Comparison of ENCODE assay signal across 18 cellular contexts in genomic region chr5:88113429-88113828, GRCh38.
"Had no signal": no experiment of that assay in that cellular context is flagged by ENCODE, and none has a peak within 500 bp of the region (broad histone marks: within the 10 kb centered on the region; RNA-seq: fewer than 3 reads in every experiment).

No MANE protein-coding gene starts in this region.

- H3K4me1 ChIP-seq: right atrium auricular region, tibial nerve, upper lobe of left lung, vagina had no signal

- H3K9me3 ChIP-seq: mucosa of descending colon, ovary, right atrium auricular region, tibial nerve, upper lobe of left lung, vagina had no signal

- H3K36me3 ChIP-seq: ovary, right atrium auricular region, tibial nerve, upper lobe of left lung, vagina had no signal

- H3K27me3 ChIP-seq: ovary, right atrium auricular region, tibial nerve, upper lobe of left lung, vagina had no signal

- H3K27ac ChIP-seq: ovary, right atrium auricular region, skin epidermis, tibial nerve, upper lobe of left lung, vagina had no signal

- ATAC-seq: mucosa of descending colon; naive thymus-derived CD4-positive, alpha-beta T cell; natural killer cell treated with Interleukin-12 subunit alpha and Interleukin-12 subunit beta and Interleukin-15 and Interleukin-18, amount 100 ng/mL, for 72 hours; sciatic nerve; stimulated activated effector memory CD8-positive, alpha-beta T cell treated with anti-CD3 and anti-CD28 coated beads, Interleukin-12 subunit alpha, Interleukin-12 subunit beta, amount 100 ng/mL, for 72 hours had no signal

- H3K4me3 ChIP-seq: lung, mucosa of descending colon, ovary, right atrium auricular region, skin epidermis, tibial nerve, upper lobe of left lung, vagina had no signal

- DNase-seq: hypothalamus; islet precursor cell; midbrain; mucosa of descending colon; naive thymus-derived CD4-positive, alpha-beta T cell; ovary; stimulated activated CD4-positive, alpha-beta T cell treated with anti-CD3 and anti-CD28 coated beads, Interleukin-4, amount 100 ng/mL, for 24 hours; stimulated activated naive CD4-positive, alpha-beta T cell; substantia nigra; upper lobe of left lung had no signal
